ENCODE assay signal across 12 cellular contexts in the genomic region with DNA sequence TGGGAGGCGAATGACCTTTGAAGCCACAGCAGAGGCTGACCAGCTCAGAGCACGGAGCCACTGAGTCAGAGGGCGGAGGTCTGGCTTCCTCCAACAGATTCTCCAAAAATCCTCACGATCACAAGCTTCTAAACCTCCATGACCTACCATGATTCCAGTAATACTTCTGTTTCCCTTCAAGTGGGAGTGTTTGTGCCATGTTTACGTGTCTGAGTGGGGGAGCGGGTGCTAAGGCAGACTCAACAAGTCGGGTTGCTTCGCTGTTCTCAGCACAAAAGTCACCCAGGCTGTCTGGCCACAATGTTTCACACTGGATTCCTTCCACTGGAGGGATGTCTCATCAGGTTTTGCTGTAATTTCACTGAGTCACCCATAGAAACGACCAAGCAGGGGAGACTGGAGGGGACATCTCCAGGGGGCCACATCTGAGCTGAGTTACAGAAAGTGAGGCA.
DNase-seq lines count a peak whose midpoint lies in the region; ATAC-seq, FAIRE-seq and TF ChIP-seq lines count a peak whose summit lies in the region.
"Had no signal": no experiment of that assay in that cellular context is flagged by ENCODE, and none has a peak within 500 bp of the region (broad histone marks: within the 10 kb centered on the region; RNA-seq: fewer than 3 reads in every experiment).

No MANE protein-coding gene starts in this region.

- peaks cover 4% of the 10 kb centered on the region for H3K9me3 Mint-ChIP-seq in astrocyte (ENCODE audit: unreplicated experiment)
- H3K9me3 Mint-ChIP-seq: stimulated activated naive B cell treated with anti-CD40 and anti-IgM and Interleukin-4, amounts not matched to agents 10 μg/mL and 1 μg/mL and 100 μg/mL, for 72 hours had no signal

- peaks cover 64% of the 10 kb centered on the region for H3K4me1 Mint-ChIP-seq in astrocyte (ENCODE audit: low read depth, unreplicated experiment)

- peaks cover 27% of the 10 kb centered on the region for H3K36me3 Mint-ChIP-seq in astrocyte (ENCODE audit: low read depth, unreplicated experiment)

- ATAC-seq in lung (ENCODE audit: insufficient read depth, low FRiP score) (peak; percentile 75), GM18502 (IDR thresholded peaks at IDR 0.05; ENCODE audit: poor library complexity, unreplicated experiment) (no peak), GM21447 (IDR thresholded peaks at IDR 0.05; ENCODE audit: unreplicated experiment) (no peak)
- ATAC-seq: stimulated activated naive B cell treated with anti-CD40 and anti-IgM and Interleukin-4, amounts not matched to agents 10 μg/mL and 1 μg/mL and 100 μg/mL, for 72 hours had no signal

- H2AFZ ChIP-seq in astrocyte (ENCODE audit: low read depth, low read length): no peak overlapping the region

- H3K27me3 Mint-ChIP-seq in astrocyte (ENCODE audit: low read depth, unreplicated experiment): no peaks in the 10 kb centered on the region
- H3K27me3 Mint-ChIP-seq: stimulated activated naive B cell treated with anti-CD40 and anti-IgM and Interleukin-4, amounts not matched to agents 10 μg/mL and 1 μg/mL and 100 μg/mL, for 72 hours had no signal

- peak overlapping the region; percentile 91 for H3K27ac Mint-ChIP-seq in astrocyte (ENCODE audit: unreplicated experiment)
- H3K27ac Mint-ChIP-seq: stimulated activated naive B cell treated with anti-CD40 and anti-IgM and Interleukin-4, amounts not matched to agents 10 μg/mL and 1 μg/mL and 100 μg/mL, for 72 hours had no signal

- H3K36me3 ChIP-seq in astrocyte (ENCODE audit: insufficient read depth, low read length): peaks cover 2% of the 10 kb centered on the region
- peaks cover 0 to 12% of the 10 kb centered on the region in 2 donors for H3K36me3 ChIP-seq in lung (ENCODE audit: control insufficient read depth in 2 of 2, insufficient read depth in 2 of 2, low read length in 2 of 2)
- H3K36me3 ChIP-seq: HAP-1 had no signal

- H3K27ac ChIP-seq in astrocyte (ENCODE audit: low read depth, low read length): peak overlapping the region; percentile 91
- H3K27ac ChIP-seq in lung (ENCODE audit: low read depth in 1 of 2, low read length in 1 of 2): peak overlapping the region in 1 of 2 donors; percentile 50

- peak; percentile 60 for TF ChIP-seq CTCF in astrocyte (IDR thresholded peaks at IDR 0.05; ENCODE audit: insufficient read depth, low read depth, low read length)
- TF ChIP-seq CTCF in lung (IDR thresholded peaks at IDR 0.05; ENCODE audit: control extremely low read depth, extremely low read depth): no peak

- peak; percentile 59 for DNase-seq in stimulated activated CD4-positive, alpha-beta T cell treated with anti-CD3 and anti-CD28 coated beads, Interleukin-1b, Interleukin-23, amount 100 ng/mL, for 48 hours
- no peak for DNase-seq in stimulated activated CD4-positive, alpha-beta T cell treated with anti-CD3 and anti-CD28 coated beads, Interleukin-4, amount 100 ng/mL, for 1 hour
- DNase-seq in astrocyte (ENCODE audit: low read depth) (peak; percentile 100), lung (ENCODE audit: low spot score) (peak; percentile 47), SHP77 (lab: John Stamatoyannopoulos, UW) (no peak), NCI-H345 (lab: John Stamatoyannopoulos, UW) (no peak)
- DNase-seq: activated gamma-delta T cell; NCI-H446 treated with DMSO at 0.1 percent for 48 hours; stimulated activated naive B cell treated with anti-CD40 and anti-IgM and Interleukin-4, amounts not matched to agents 10 μg/mL and 1 μg/mL and 100 μg/mL, for 72 hours had no signal

- peaks cover 58% of the 10 kb centered on the region for H3K4me1 ChIP-seq in astrocyte (ENCODE audit: insufficient read depth, low read length)
- H3K4me1 ChIP-seq in lung (ENCODE audit: control insufficient read depth in 2 of 2, insufficient read depth in 2 of 2, low read length in 2 of 2): peaks cover 13 to 15% of the 10 kb centered on the region in 2 donors
- H3K4me1 ChIP-seq: HAP-1 had no signal

- peak overlapping the region; percentile 63 for H3K9ac ChIP-seq in astrocyte (ENCODE audit: low read length)

- H3K4me2 ChIP-seq in astrocyte (ENCODE audit: low read length): peak overlapping the region; percentile 53

- WGBS in lung, 2 donors: 66 to 83% methylated on average over 9 of the region's 9 CpGs

- H4K20me1 ChIP-seq in astrocyte (ENCODE audit: insufficient read depth, low read length): peaks cover 85% of the 10 kb centered on the region

- peak; percentile 97 for FAIRE-seq in astrocyte (lab: Jason Lieb, UNC)

- H3K4me3 Mint-ChIP-seq in astrocyte (ENCODE audit: unreplicated experiment): peak overlapping the region; percentile 3
- H3K4me3 Mint-ChIP-seq: stimulated activated naive B cell treated with anti-CD40 and anti-IgM and Interleukin-4, amounts not matched to agents 10 μg/mL and 1 μg/mL and 100 μg/mL, for 72 hours had no signal

- no peaks in the 10 kb centered on the region for H3K27me3 ChIP-seq in astrocyte (ENCODE audit: insufficient read depth, low read length)
- no peaks in the 10 kb centered on the region for H3K27me3 ChIP-seq in lung (ENCODE audit: control insufficient read depth, insufficient read depth)

- peaks cover 91% of the 10 kb centered on the region for H3K79me2 ChIP-seq in astrocyte (ENCODE audit: insufficient read depth, low read length)

- H3K4me3 ChIP-seq in astrocyte (ENCODE audit: insufficient read depth, low read depth, low read length) (no peak overlapping the region), lung (no peak overlapping the region)
- H3K4me3 ChIP-seq: HAP-1 had no signal

- H3K9me3 ChIP-seq in astrocyte (ENCODE audit: insufficient read depth, low read depth, low read length): no peaks in the 10 kb centered on the region
- H3K9me3 ChIP-seq in lung (ENCODE audit: control insufficient read depth in 2 of 2, insufficient read depth in 1 of 2, low read length in 1 of 2): no peaks in the 10 kb centered on the region
- H3K9me3 ChIP-seq: HAP-1 had no signal

Comparison
In these comparisons a context has a peak if more than half of its experiments do, and no peak if none do; other contexts are left out.
1. DNase-seq: peak in stimulated activated CD4-positive, alpha-beta T cell treated with anti-CD3 and anti-CD28 coated beads, Interleukin-1b, Interleukin-23, amount 100 ng/mL, for 48 hours (single experiment), astrocyte (single experiment) and lung (single experiment); none in stimulated activated CD4-positive, alpha-beta T cell treated with anti-CD3 and anti-CD28 coated beads, Interleukin-4, amount 100 ng/mL, for 1 hour (single experiment), SHP77 (0 of 2) and NCI-H345 (single experiment).